8 cellular contexts compared by ENCODE assay signal in the genomic region with DNA sequence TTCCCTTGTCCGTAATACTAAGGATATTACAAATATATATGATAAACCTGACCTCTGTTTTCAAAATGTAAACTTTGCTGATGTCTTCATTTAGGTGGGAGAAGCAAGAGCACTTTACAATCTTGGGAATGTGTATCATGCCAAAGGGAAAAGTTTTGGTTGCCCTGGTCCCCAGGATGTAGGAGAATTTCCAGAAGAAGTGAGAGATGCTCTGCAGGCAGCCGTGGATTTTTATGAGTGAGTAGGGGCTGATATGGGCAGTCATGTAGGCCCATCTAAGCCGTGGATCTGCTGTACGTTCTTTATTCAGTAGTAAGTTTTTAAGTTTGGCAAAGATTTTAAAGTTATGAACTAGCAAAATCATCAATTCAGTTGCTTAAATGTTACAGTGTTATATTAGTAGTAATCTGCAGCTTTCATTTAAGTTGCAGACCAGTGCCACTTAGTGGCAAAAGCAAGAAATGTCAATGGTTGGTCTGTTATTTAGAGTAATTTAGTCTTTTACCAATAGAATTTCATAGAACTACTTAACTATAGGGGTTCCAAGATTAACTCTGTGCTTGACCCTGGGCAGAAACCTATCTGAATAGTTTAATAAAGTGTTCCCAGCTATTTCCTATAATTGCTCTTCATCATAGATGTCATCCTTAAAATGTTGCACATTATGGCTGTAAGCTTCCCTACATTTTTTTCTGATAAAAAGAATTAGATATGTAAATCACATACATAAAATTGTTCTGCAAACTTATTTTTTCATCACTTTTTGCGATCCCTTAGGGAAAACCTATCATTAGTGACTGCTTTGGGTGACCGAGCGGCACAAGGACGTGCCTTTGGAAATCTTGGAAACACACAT. TPM values are rescaled to one million over a fixed set of nuclear protein-coding genes. Genes with fewer than 3 reads are reported as not detected.
DNase-seq lines count a peak whose midpoint lies in the region; ATAC-seq, FAIRE-seq and TF ChIP-seq lines count a peak whose summit lies in the region.

No MANE protein-coding gene starts in this region.

- no peaks in the 10 kb centered on the region for H3K9me3 Mint-ChIP-seq in immature natural killer cell
- H3K9me3 Mint-ChIP-seq in stimulated activated effector memory CD8-positive, alpha-beta T cell treated with anti-CD3 and anti-CD28 coated beads, Interleukin-12 subunit alpha, Interleukin-12 subunit beta, amount 100 ng/mL, for 72 hours, result no peaks in the 10 kb centered on the region

- no peaks in the 10 kb centered on the region for H3K4me1 ChIP-seq in body of pancreas

- DNase-seq in EL (peak; percentile 62), NOMO-1 (lab: John Stamatoyannopoulos, UW; ENCODE audit: unreplicated experiment in 2 of 2) (peak; percentile 19 to 77), body of pancreas (peak in 3 of 4 donors; percentile 32 to 59 (median 39)), immature natural killer cell (peak; percentile 47 to 58 (median 49))
- DNase-seq in stimulated activated effector memory CD8-positive, alpha-beta T cell treated with anti-CD3 and anti-CD28 coated beads, Interleukin-12 subunit alpha, Interleukin-12 subunit beta, amount 100 ng/mL, for 72 hours (ENCODE audit: low spot score in 2 of 2), result no peak

- no peaks in the 10 kb centered on the region for H3K4me1 Mint-ChIP-seq in immature natural killer cell
- no peaks in the 10 kb centered on the region for H3K4me1 Mint-ChIP-seq in stimulated activated effector memory CD8-positive, alpha-beta T cell treated with anti-CD3 and anti-CD28 coated beads, Interleukin-12 subunit alpha, Interleukin-12 subunit beta, amount 100 ng/mL, for 72 hours

- H3K27ac Mint-ChIP-seq in immature natural killer cell, result no peak overlapping the region
- no peak overlapping the region for H3K27ac Mint-ChIP-seq in stimulated activated effector memory CD8-positive, alpha-beta T cell treated with anti-CD3 and anti-CD28 coated beads, Interleukin-12 subunit alpha, Interleukin-12 subunit beta, amount 100 ng/mL, for 72 hours

- no peak overlapping the region for H3K4me3 Mint-ChIP-seq in immature natural killer cell
- H3K4me3 Mint-ChIP-seq in stimulated activated effector memory CD8-positive, alpha-beta T cell treated with anti-CD3 and anti-CD28 coated beads, Interleukin-12 subunit alpha, Interleukin-12 subunit beta, amount 100 ng/mL, for 72 hours, result no peak overlapping the region

- peak; percentile 65 for ATAC-seq in HG03558 (IDR thresholded peaks at IDR 0.05; ENCODE audit: extremely low read depth, unreplicated experiment)
- peak; percentile 65 for ATAC-seq in body of pancreas
- ATAC-seq in stimulated activated effector memory CD8-positive, alpha-beta T cell treated with anti-CD3 and anti-CD28 coated beads, Interleukin-12 subunit alpha, Interleukin-12 subunit beta, amount 100 ng/mL, for 72 hours, result peak; percentile 66
- no peak for ATAC-seq in HG02610 (IDR thresholded peaks at IDR 0.05; ENCODE audit: unreplicated experiment)

- no peak overlapping the region for H3K4me3 ChIP-seq in body of pancreas

- no peaks in the 10 kb centered on the region for H3K27me3 Mint-ChIP-seq in immature natural killer cell (ENCODE audit: low read depth in 3 of 3)

- 54 to 63% methylated on average over 8 of the region's 8 CpGs for WGBS in body of pancreas, 2 donors

- intact Hi-C loops in body of pancreas (cut with DNase I), result loop anchor here (5.0 to 10.0 kb wide), 2 partner anchors 71 to 383 kb away; no protein-coding TSS in a partner anchor

- H3K9me3 ChIP-seq in body of pancreas, result no peaks in the 10 kb centered on the region

- H3K36me3 Mint-ChIP-seq in immature natural killer cell, result no peaks in the 10 kb centered on the region
- peaks cover 9% of the 10 kb centered on the region for H3K36me3 Mint-ChIP-seq in stimulated activated effector memory CD8-positive, alpha-beta T cell treated with anti-CD3 and anti-CD28 coated beads, Interleukin-12 subunit alpha, Interleukin-12 subunit beta, amount 100 ng/mL, for 72 hours

- no peak for TF ChIP-seq POLR2A in body of pancreas (IDR thresholded peaks at IDR 0.05)

- peak; percentile 45 to 84 (median 67) for TF ChIP-seq CTCF in body of pancreas (IDR thresholded peaks at IDR 0.05)

- FAIRE-seq in A204.1 (lab: Jason Lieb, UNC), result peak; percentile 98

- H3K27me3 ChIP-seq in body of pancreas, result no peaks in the 10 kb centered on the region

- H3K36me3 ChIP-seq in body of pancreas (replicated peaks in 1 of 2; ENCODE audit: insufficient read depth in 1 of 2, low read depth in 2 of 2), result no peaks in the 10 kb centered on the region

- no peak overlapping the region for H3K27ac ChIP-seq in body of pancreas

RNA-seq across cellular contexts. Expression of a gene that starts 21.3 kb away (rescaled TPM):
- 1 to 10 TPM; 1.6 to 2.3 TPM for total RNA-seq in body of pancreas
- 1 to 10 TPM in 1 of 3 donors, under 1 TPM in 2; 0.53 to 1.0 (median 0.67) TPM for polyA plus RNA-seq in immature natural killer cell

RNA-seq across cellular contexts. Expression of a gene that starts 41.2 kb away (rescaled TPM):
- total RNA-seq in body of pancreas, result not detected
- not detected for polyA plus RNA-seq in immature natural killer cell

Comparison
In these comparisons a context has a peak if more than half of its experiments do, and no peak if none do; other contexts are left out.
1. DNase-seq: peak in EL (single experiment), NOMO-1 (2 of 2), body of pancreas (3 of 4) and immature natural killer cell (3 of 3); none in stimulated activated effector memory CD8-positive, alpha-beta T cell treated with anti-CD3 and anti-CD28 coated beads, Interleukin-12 subunit alpha, Interleukin-12 subunit beta, amount 100 ng/mL, for 72 hours (0 of 2).